In the genomic region with DNA sequence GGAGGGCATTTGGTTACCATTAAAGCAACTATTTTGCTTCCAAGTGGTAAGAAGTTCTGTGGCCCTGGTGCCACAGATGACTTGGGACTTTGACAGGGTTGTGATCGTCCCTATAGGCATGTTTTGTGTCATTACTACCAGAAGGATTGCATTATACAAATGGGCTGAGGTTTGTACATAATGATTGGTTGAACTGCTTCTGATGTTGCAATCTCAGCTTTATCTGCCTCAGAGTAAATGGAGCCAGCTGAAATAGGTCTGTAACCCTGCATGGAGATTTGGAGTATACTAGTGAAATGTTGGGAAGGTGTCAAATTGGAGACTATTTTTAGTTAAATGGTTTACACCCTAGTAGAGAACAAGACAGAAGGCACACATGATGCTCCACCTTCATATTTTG, we compare ENCODE assay signal across 12 cellular contexts. TPM values are rescaled to one million over a fixed set of nuclear protein-coding genes. Genes with fewer than 3 reads are reported as not detected.
DNase-seq lines count a peak whose midpoint lies in the region; ATAC-seq, FAIRE-seq and TF ChIP-seq lines count a peak whose summit lies in the region.
"Had no signal": no experiment of that assay in that cellular context is flagged by ENCODE, and none has a peak within 500 bp of the region (broad histone marks: within the 10 kb centered on the region; RNA-seq: fewer than 3 reads in every experiment).

No MANE protein-coding gene starts in this region.

- peaks cover 11% of the 10 kb centered on the region for H3K9me2 ChIP-seq in GM23338 (ENCODE audit: insufficient read depth)

- H3K27me3 ChIP-seq in GM23338 (ENCODE audit: insufficient read depth): no peaks in the 10 kb centered on the region
- H3K27me3 ChIP-seq in sigmoid colon: no peaks in the 10 kb centered on the region

- H3K4me3 Mint-ChIP-seq in GM23338: no peak overlapping the region
- H3K4me3 Mint-ChIP-seq: neural crest cell had no signal

- TF ChIP-seq CTCF in GM23338 (conservative IDR thresholded peaks at IDR 0.05; ENCODE audit: low read depth in 2 of 2) (no peak), sigmoid colon (IDR thresholded peaks at IDR 0.05) (no peak)

- no peaks in the 10 kb centered on the region for H4K20me1 ChIP-seq in GM23338 (replicated peaks; ENCODE audit: insufficient read depth)

- H3K36me3 Mint-ChIP-seq in GM23338 (ENCODE audit: low read depth): no peaks in the 10 kb centered on the region

- H3K9me3 ChIP-seq in sigmoid colon: no peaks in the 10 kb centered on the region

- no peak for FAIRE-seq in GM12891 (lab: Jason Lieb, UNC)

- no peak for TF ChIP-seq POLR2A in sigmoid colon (IDR thresholded peaks at IDR 0.05)
- TF ChIP-seq POLR2A in GM12891 (IDR thresholded peaks at IDR 0.05; ENCODE audit: low read depth, low read length): no peak

- 0 out of 2 replicates have a peak overlapping the region, but pooled peaks have one; percentile 33 for H2AFZ ChIP-seq in GM23338

- ATAC-seq in GM23338 (no peak), left cardiac atrium (peak; percentile 73 to 81)

- H3K4me1 Mint-ChIP-seq in GM23338: peaks cover 13% of the 10 kb centered on the region; the same call in 2 of the 3 replicates

- H3K27me3 Mint-ChIP-seq in GM23338 (ENCODE audit: insufficient read depth, low read depth, poor library complexity): no peaks in the 10 kb centered on the region

- H3K4me3 ChIP-seq in GM23338 (no peak overlapping the region), sigmoid colon (no peak overlapping the region)

- H3K79me2 ChIP-seq in GM23338 (replicated peaks; ENCODE audit: insufficient read depth): no peaks in the 10 kb centered on the region

- peaks cover 12% of the 10 kb centered on the region; the same call in 1 of the 2 replicates for H3K4me1 ChIP-seq in GM23338 (ENCODE audit: insufficient read depth)
- H3K4me1 ChIP-seq in sigmoid colon: peaks cover 0 to 41% (median 27%) of the 10 kb centered on the region in 4 donors

- intact Hi-C loops in left cardiac atrium (cut with DNase I): no loop called here
- intact Hi-C loops in sigmoid colon (cut with DNase I): loop anchor here (2.0 kb wide), 1 partner anchor 46 kb away; the partner anchor contains the start of gene SEPTIN7

- no peak overlapping the region for H3K27ac ChIP-seq in GM23338 (ENCODE audit: low read depth)
- H3K27ac ChIP-seq in sigmoid colon: peak overlapping the region; percentile 55 to 79 (median 72)
- H3K27ac ChIP-seq: HL-60 had no signal

- WGBS in sigmoid colon, 2 donors: 74 to 81% methylated on average over 1 of the region's 1 CpG

- no peak overlapping the region for H3K4me2 ChIP-seq in GM23338

- no peak for TF ChIP-seq EP300 in sigmoid colon (IDR thresholded peaks at IDR 0.05)

- DNase-seq in GM23338 (ENCODE audit: low spot score) (no peak), amniotic epithelial cell (ENCODE audit: low read depth) (peak; percentile 80), left cardiac atrium (no peak), sigmoid colon (no peak), GM12891 (ENCODE audit: insufficient read length, low spot score) (no peak), GM19238 (ENCODE audit: insufficient read length, low spot score) (no peak), COLO829 (ENCODE audit: low spot score) (no peak), amniotic stem cell (lab: John Stamatoyannopoulos, UW) (no peak)
- DNase-seq: DMS53; effector CD8-positive, alpha-beta T cell had no signal

- no peaks in the 10 kb centered on the region for H3F3A ChIP-seq in GM23338 (replicated peaks; ENCODE audit: low read depth)

- H3K27ac Mint-ChIP-seq in GM23338: no peak overlapping the region

- no peaks in the 10 kb centered on the region for H3K9me3 Mint-ChIP-seq in GM23338
- H3K9me3 Mint-ChIP-seq: neural crest cell had no signal

- H3K36me3 ChIP-seq in GM23338 (ENCODE audit: insufficient read depth) (no peaks in the 10 kb centered on the region), sigmoid colon (no peaks in the 10 kb centered on the region)

TF ChIP-seq in GM23338, 12 proteins besides CTCF, POLR2A, EP300 and RAD21 (continues in another document):
- TF ChIP-seq REST (IDR thresholded peaks at IDR 0.05; ENCODE audit: unreplicated experiment) (no peak), STAT1 (IDR thresholded peaks at IDR 0.05; ENCODE audit: unreplicated experiment) (no peak), EZH2 (IDR thresholded peaks at IDR 0.05; ENCODE audit: low read depth, unreplicated experiment) (no peak), CREB1 (CRISPR knock-in tag; IDR thresholded peaks at IDR 0.05; ENCODE audit: low read depth) (no peak), ZNF114 (CRISPR knock-in tag; IDR thresholded peaks at IDR 0.05) (no peak), POLR2AphosphoS5 (IDR thresholded peaks at IDR 0.05; ENCODE audit: low read depth) (no peak)

TF ChIP-seq in GM12891, 5 proteins besides CTCF, POLR2A, EP300 and RAD21:
- no peak for TF ChIP-seq SPI1 (IDR thresholded peaks at IDR 0.05; ENCODE audit: low read depth, low read length)
- TF ChIP-seq POLR2AphosphoS5 (IDR thresholded peaks at IDR 0.05; ENCODE audit: low read depth, low read length): no peak
- no peak for TF ChIP-seq PAX5 (IDR thresholded peaks at IDR 0.05; ENCODE audit: insufficient read depth, low read length, severe bottlenecking)
- TF ChIP-seq POU2F2 (IDR thresholded peaks at IDR 0.05; ENCODE audit: low read depth, low read length): no peak
- TF ChIP-seq TAF1 (IDR thresholded peaks at IDR 0.05; ENCODE audit: low read depth, low read length): no peak

RNA-seq across cellular contexts. Expression of gene SEPTIN7, which starts 46.1 kb away (rescaled TPM):
- total RNA-seq in GM23338 (2014; rRNA removed; shearing (Covaris generic)): 210 and 214 TPM in 2 replicates
- polyA plus RNA-seq in GM23338 (2016; fragmentation: Nextera tagmentation; extraction: Ambion mirVana) (475 and 499 TPM in 2 replicates), sigmoid colon (100 to 1,000 TPM; 112 to 134 (median 132) TPM)
- total RNA-seq in left cardiac atrium (100 to 1,000 TPM; 178 to 206 TPM), sigmoid colon (100 to 1,000 TPM; 256 to 330 (median 275) TPM)
- 234 TPM for polyA plus RNA-seq in GM12891 (2012; ENCODE audit: low read depth, missing spikeins)

RNA-seq across cellular contexts. Expression of gene HERPUD2, which starts 59.8 kb away (rescaled TPM):
- total RNA-seq in GM23338 (2014; rRNA removed; shearing (Covaris generic)): 7.7 and 12.0 TPM in 2 replicates
- 6.7 and 8.0 TPM in 2 replicates for polyA plus RNA-seq in GM23338 (2016; fragmentation: Nextera tagmentation; extraction: Ambion mirVana)
- 10 to 100 TPM; 15.6 to 17.3 TPM for total RNA-seq in left cardiac atrium
- 10 to 100 TPM; 21.7 to 40.7 (median 31.4) TPM for total RNA-seq in sigmoid colon
- polyA plus RNA-seq in sigmoid colon: 10 to 100 TPM in 2 of 3 donors, 1 to 10 TPM in 1; 8.8 to 13.0 (median 12.0) TPM
- 7.3 TPM for polyA plus RNA-seq in GM12891 (2012; ENCODE audit: low read depth, missing spikeins)
